In genomic region chr1:164320780-164321683, GRCh38 we compare ENCODE assay signal across 8 cellular contexts.
DNase-seq lines count a peak whose midpoint lies in the region; ATAC-seq and TF ChIP-seq lines count a peak whose summit lies in the region.

No MANE protein-coding gene starts in this region.

- peak overlapping the region; percentile 8 to 40 (median 25) for H3K4me3 ChIP-seq in Peyer's patch
- H3K4me3 ChIP-seq in osteoblast (ENCODE audit: insufficient read depth, low read length): no peak overlapping the region

- no peaks in the 10 kb centered on the region for H3K79me2 ChIP-seq in osteoblast (ENCODE audit: insufficient read depth, low read length)

- TF ChIP-seq POLR2A in Peyer's patch (IDR thresholded peaks at IDR 0.05): no peak

- no peak overlapping the region for H3K27ac Mint-ChIP-seq in activated CD8-positive, alpha-beta T cell treated with anti-CD3 and anti-CD28 coated beads for 36 hours

- H3K9me3 Mint-ChIP-seq in activated CD8-positive, alpha-beta T cell treated with anti-CD3 and anti-CD28 coated beads for 36 hours: no peaks in the 10 kb centered on the region

- no peaks in the 10 kb centered on the region for H3K9me3 ChIP-seq in Peyer's patch
- no peaks in the 10 kb centered on the region for H3K9me3 ChIP-seq in osteoblast (ENCODE audit: low read depth, low read length)

- no peak for ATAC-seq in activated CD8-positive, alpha-beta T cell treated with anti-CD3 and anti-CD28 coated beads for 36 hours
- ATAC-seq in GM19467 (IDR thresholded peaks at IDR 0.05; ENCODE audit: unreplicated experiment) (no peak), GM18519 (IDR thresholded peaks at IDR 0.05; ENCODE audit: low FRiP score, unreplicated experiment) (no peak)

- H3K4me3 Mint-ChIP-seq in activated CD8-positive, alpha-beta T cell treated with anti-CD3 and anti-CD28 coated beads for 36 hours: no peak overlapping the region

- DNase-seq in D341Med (ENCODE audit: low spot score) (peak; percentile 37), Peyer's patch (peak in 1 of 3 donors; percentile 48), germinal center (ENCODE audit: low spot score) (peak; percentile 1), osteoblast (ENCODE audit: insufficient read length, low spot score, missing footprints) (no peak)
- no peak for DNase-seq in activated CD8-positive, alpha-beta T cell treated with anti-CD3 and anti-CD28 coated beads for 36 hours
- no peak for DNase-seq in activated CD4-positive, alpha-beta T cell treated with anti-CD3 and anti-CD28 coated beads, Interleukin-2, amount 50 U/mL, for 1 hour

- H3K4me2 ChIP-seq in osteoblast (ENCODE audit: insufficient read depth, low read length): peak overlapping the region; percentile 43

- H4K20me1 ChIP-seq in osteoblast (ENCODE audit: insufficient read depth, low read length): no peaks in the 10 kb centered on the region

- peaks cover 8% of the 10 kb centered on the region for H3K27me3 Mint-ChIP-seq in activated CD8-positive, alpha-beta T cell treated with anti-CD3 and anti-CD28 coated beads for 36 hours

- CTCF ChIA-PET in activated CD8-positive, alpha-beta T cell treated with anti-CD3 and anti-CD28 coated beads for 36 hours (lab: Charles Lee): no interaction called here

- no peak overlapping the region for H3K27ac ChIP-seq in Peyer's patch
- no peak overlapping the region for H3K27ac ChIP-seq in osteoblast (ENCODE audit: low read depth, low read length)

- POLR2A ChIA-PET in activated CD8-positive, alpha-beta T cell treated with anti-CD3 and anti-CD28 coated beads for 36 hours (lab: Charles Lee): interaction anchor here (0.5 kb wide), 1 partner anchor 810 kb away, joined by 3 read pairs; no protein-coding TSS in a partner anchor

- H3K27me3 ChIP-seq in Peyer's patch (no peaks in the 10 kb centered on the region), osteoblast (ENCODE audit: insufficient read depth, low read length) (no peaks in the 10 kb centered on the region)

- H3K4me1 ChIP-seq in Peyer's patch: no peaks in the 10 kb centered on the region
- H3K4me1 ChIP-seq in osteoblast (ENCODE audit: insufficient read depth, low read length): no peaks in the 10 kb centered on the region

- no peaks in the 10 kb centered on the region for H3K4me1 Mint-ChIP-seq in activated CD8-positive, alpha-beta T cell treated with anti-CD3 and anti-CD28 coated beads for 36 hours (ENCODE audit: low read depth)

- TF ChIP-seq CTCF in Peyer's patch (IDR thresholded peaks at IDR 0.05) (no peak), osteoblast (IDR thresholded peaks at IDR 0.05; ENCODE audit: extremely low read depth, low read depth, low read length) (no peak)
- TF ChIP-seq CTCF in activated CD8-positive, alpha-beta T cell treated with anti-CD3 and anti-CD28 coated beads for 36 hours (IDR thresholded peaks at IDR 0.05): no peak

- H2AFZ ChIP-seq in osteoblast (ENCODE audit: low read length): peak overlapping the region; percentile 15

- H3K36me3 Mint-ChIP-seq in activated CD8-positive, alpha-beta T cell treated with anti-CD3 and anti-CD28 coated beads for 36 hours (ENCODE audit: low read depth): no peaks in the 10 kb centered on the region

- intact Hi-C loops in activated CD8-positive, alpha-beta T cell treated with anti-CD3 and anti-CD28 coated beads for 36 hours (cut with micrococcal nuclease): no loop called here

- H3K36me3 ChIP-seq in Peyer's patch (no peaks in the 10 kb centered on the region), osteoblast (ENCODE audit: insufficient read depth, low read length) (no peaks in the 10 kb centered on the region)

Comparison
In these comparisons a context has a peak if more than half of its experiments do, and no peak if none do; other contexts are left out.
1. DNase-seq: peak in D341Med (single experiment) and germinal center (single experiment); none in osteoblast (single experiment), activated CD8-positive, alpha-beta T cell treated with anti-CD3 and anti-CD28 coated beads for 36 hours (single experiment) and activated CD4-positive, alpha-beta T cell treated with anti-CD3 and anti-CD28 coated beads, Interleukin-2, amount 50 U/mL, for 1 hour (single experiment).